Comparison of ENCODE assay signal across 10 cellular contexts in the genomic region with DNA sequence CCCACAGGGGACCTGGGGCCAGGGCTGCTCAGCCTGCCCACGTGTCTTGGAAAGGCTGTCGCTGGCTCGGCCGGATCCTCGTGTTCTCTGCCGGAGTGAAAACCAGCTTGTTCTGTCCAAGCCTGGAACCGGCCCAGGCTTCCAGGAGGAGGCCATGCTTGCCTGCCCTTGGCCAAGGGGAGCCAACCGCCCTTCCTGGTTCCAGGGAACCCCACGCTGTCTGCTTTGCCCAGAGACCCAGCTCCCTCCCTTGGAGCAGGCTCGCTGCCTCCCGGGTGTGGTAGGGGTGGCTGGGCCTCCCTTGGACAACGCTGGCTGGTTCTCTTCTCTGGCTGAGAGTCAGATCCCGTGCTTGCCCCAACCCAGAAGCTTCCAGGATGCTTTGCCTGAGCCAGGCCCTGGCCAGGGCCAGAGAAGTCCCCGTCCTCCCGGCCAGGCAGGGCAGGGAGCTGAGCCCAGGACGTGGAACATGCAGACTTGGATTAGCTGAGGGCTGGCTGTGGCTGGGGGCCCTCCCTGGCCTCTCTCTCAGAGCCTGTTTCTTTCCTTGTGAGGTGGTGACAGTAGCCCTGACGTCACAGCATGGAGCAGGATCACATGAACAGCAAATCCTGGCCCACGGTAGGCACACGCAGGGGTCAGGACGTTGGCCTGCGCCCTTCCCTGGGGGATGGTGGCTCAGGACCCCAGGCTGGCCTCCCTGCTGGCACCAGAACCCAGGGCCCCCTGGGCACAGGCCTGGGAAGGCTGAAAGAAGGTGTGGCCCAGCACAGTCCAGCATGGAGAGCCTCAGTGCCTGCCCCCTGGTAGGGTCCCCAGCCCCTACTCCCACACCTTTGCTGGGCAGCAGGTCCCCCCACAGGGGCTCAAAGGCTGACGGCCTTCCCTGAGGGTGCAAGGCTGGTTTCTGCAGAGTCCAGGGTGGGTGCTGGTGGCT.
DNase-seq lines count a peak whose midpoint lies in the region; ATAC-seq and TF ChIP-seq lines count a peak whose summit lies in the region.
"Had no signal": no experiment of that assay in that cellular context is flagged by ENCODE, and none has a peak within 500 bp of the region (broad histone marks: within the 10 kb centered on the region; RNA-seq: fewer than 3 reads in every experiment).

No MANE protein-coding gene starts in this region.

- WGBS in endodermal cell (ENCODE audit: insufficient coverage in 1 of 2, insufficient read length in 1 of 2), 2 experiments: 87 to 90% methylated on average over 14 to 22 of the region's 22 CpGs
- WGBS in liver: 77% methylated on average over 22 of the region's 22 CpGs

- H3K9me3 Mint-ChIP-seq in endodermal cell (no peaks in the 10 kb centered on the region), Calu3 (ENCODE audit: low read depth, unreplicated experiment) (no peaks in the 10 kb centered on the region)
- H3K9me3 Mint-ChIP-seq: HFFc6 had no signal

- H3K36me3 Mint-ChIP-seq in endodermal cell (ENCODE audit: low read depth) (no peaks in the 10 kb centered on the region), Calu3 (ENCODE audit: insufficient read depth, unreplicated experiment) (no peaks in the 10 kb centered on the region)

- H3K9ac ChIP-seq in endodermal cell (ENCODE audit: extremely low read depth, low read length, poor library complexity, severe bottlenecking) (no peak overlapping the region), liver (ENCODE audit: low read depth in 1 of 2, low read length in 2 of 2) (no peak overlapping the region), skeletal muscle satellite cell (ENCODE audit: low read depth, low read length) (no peak overlapping the region)

- intact Hi-C loops in Calu3 (cut with micrococcal nuclease; ENCODE audit: unreplicated experiment): loop anchor here (10.0 kb wide), 1 partner anchor 110 kb away; no protein-coding TSS in a partner anchor

- peaks cover 1% of the 10 kb centered on the region for H3K4me1 Mint-ChIP-seq in endodermal cell
- H3K4me1 Mint-ChIP-seq in Calu3 (ENCODE audit: low read depth, unreplicated experiment): no peaks in the 10 kb centered on the region

- no peak for ATAC-seq in HG02840 (IDR thresholded peaks at IDR 0.05; ENCODE audit: low FRiP score, unreplicated experiment)

- H3K36me3 ChIP-seq in endodermal cell (ENCODE audit: control insufficient read depth, insufficient read depth, low read length) (no peaks in the 10 kb centered on the region), liver (ENCODE audit: control insufficient read depth in 4 of 4, insufficient read depth in 3 of 4, low read depth in 1 of 4, low read length in 3 of 4) (no peaks in the 10 kb centered on the region), skeletal muscle satellite cell (ENCODE audit: insufficient read depth, low read length) (no peaks in the 10 kb centered on the region)
- H3K36me3 ChIP-seq: SJCRH30 had no signal

- H3K27me3 ChIP-seq in endodermal cell (ENCODE audit: control insufficient read depth, insufficient read depth, low read length, poor library complexity, severe bottlenecking): no peaks in the 10 kb centered on the region
- no peaks in the 10 kb centered on the region for H3K27me3 ChIP-seq in liver (ENCODE audit: control insufficient read depth in 4 of 4, insufficient read depth in 4 of 4, low read length in 3 of 4)
- peaks cover 21% of the 10 kb centered on the region for H3K27me3 ChIP-seq in skeletal muscle satellite cell (ENCODE audit: control insufficient read depth, insufficient read depth, low read length)
- H3K27me3 ChIP-seq: SJCRH30 had no signal

- H3K4me3 ChIP-seq in endodermal cell (ENCODE audit: low read length): no peak overlapping the region
- no peak overlapping the region for H3K4me3 ChIP-seq in liver (ENCODE audit: low read depth in 1 of 3, low read length in 3 of 3)
- H3K4me3 ChIP-seq in skeletal muscle satellite cell (ENCODE audit: low read length): no peak overlapping the region
- H3K4me3 ChIP-seq: SJCRH30 had no signal

- H3K27ac Mint-ChIP-seq in endodermal cell: no peak overlapping the region
- no peak overlapping the region for H3K27ac Mint-ChIP-seq in Calu3 (ENCODE audit: unreplicated experiment)
- H3K27ac Mint-ChIP-seq: HFFc6 had no signal

- BruUV-seq in Calu3 (replicated peaks; lab: Mats Ljungman, UMichigan): no TSS peak

- peak overlapping the region; percentile 43 for H3K4me2 ChIP-seq in skeletal muscle satellite cell (ENCODE audit: low read length)

- H3K9me3 ChIP-seq in endodermal cell (ENCODE audit: control insufficient read depth, low read length) (no peaks in the 10 kb centered on the region), liver (ENCODE audit: control insufficient read depth in 4 of 4, low read length in 3 of 4) (no peaks in the 10 kb centered on the region), skeletal muscle satellite cell (replicated peaks; ENCODE audit: low read length) (no peaks in the 10 kb centered on the region)
- H3K9me3 ChIP-seq: SJCRH30 had no signal

- TF ChIP-seq RAD21 in liver (IDR thresholded peaks at IDR 0.05): no peak

- TF ChIP-seq CTCF in endodermal cell (conservative IDR thresholded peaks at IDR 0.05) (no peak), liver (IDR thresholded peaks at IDR 0.05; ENCODE audit: low read depth, low read length, missing input control) (no peak), Calu3 (IDR thresholded peaks at IDR 0.05; ENCODE audit: unreplicated experiment) (no peak)

- H3K27me3 Mint-ChIP-seq in endodermal cell (ENCODE audit: insufficient read depth) (peaks cover under 1% of the 10 kb centered on the region), Calu3 (ENCODE audit: unreplicated experiment) (no peaks in the 10 kb centered on the region)

- H3K4me1 ChIP-seq in endodermal cell (ENCODE audit: control insufficient read depth, insufficient read depth, low read length) (no peaks in the 10 kb centered on the region), liver (ENCODE audit: control insufficient read depth in 4 of 4, insufficient read depth in 4 of 4, low read length in 3 of 4) (peaks cover 0 to 3% (median under 1%) of the 10 kb centered on the region in 4 donors), skeletal muscle satellite cell (ENCODE audit: control insufficient read depth, insufficient read depth, low read length) (peaks cover 12% of the 10 kb centered on the region)
- H3K4me1 ChIP-seq: SJCRH30 had no signal

- H3K27ac ChIP-seq in endodermal cell (ENCODE audit: low read depth, low read length) (no peak overlapping the region), liver (ENCODE audit: low read depth in 1 of 2, low read length in 2 of 2) (peak overlapping the region in 1 of 2 donors; percentile 57)
- H3K27ac ChIP-seq: SJCRH30 had no signal

- DNase-seq in GM03348 (ENCODE audit: low spot score) (peak; percentile 73), endodermal cell (peak; percentile 51), Calu3 (no peak), retina (no peak), kidney tubule cell (ENCODE audit: low spot score) (no peak)
- DNase-seq: HFFc6, SJCRH30 had no signal

- H3K4me3 Mint-ChIP-seq in endodermal cell (no peak overlapping the region), Calu3 (ENCODE audit: low read depth, unreplicated experiment) (no peak overlapping the region)
- H3K4me3 Mint-ChIP-seq: HFFc6 had no signal

- CTCF ChIA-PET in Calu3 (lab: Charles Lee): no interaction called here

TF ChIP-seq in liver, 16 proteins besides CTCF, POLR2A, EP300 and RAD21:
- TF ChIP-seq NR2F2 (IDR thresholded peaks at IDR 0.05) (peak; percentile 58), SP1 (IDR thresholded peaks at IDR 0.05) (peak; percentile 34), RXRA (IDR thresholded peaks at IDR 0.05) (peak in 1 of 2 donors; percentile 3), HNF4A (conservative IDR thresholded peaks at IDR 0.05) (no peak)

Comparison
In these comparisons a context has a peak if more than half of its experiments do, and no peak if none do; other contexts are left out.
1. DNase-seq: peak in GM03348 (single experiment) and endodermal cell (single experiment); none in Calu3 (single experiment), retina (single experiment) and kidney tubule cell (single experiment).